18 cellular contexts compared by ENCODE assay signal in the genomic region with DNA sequence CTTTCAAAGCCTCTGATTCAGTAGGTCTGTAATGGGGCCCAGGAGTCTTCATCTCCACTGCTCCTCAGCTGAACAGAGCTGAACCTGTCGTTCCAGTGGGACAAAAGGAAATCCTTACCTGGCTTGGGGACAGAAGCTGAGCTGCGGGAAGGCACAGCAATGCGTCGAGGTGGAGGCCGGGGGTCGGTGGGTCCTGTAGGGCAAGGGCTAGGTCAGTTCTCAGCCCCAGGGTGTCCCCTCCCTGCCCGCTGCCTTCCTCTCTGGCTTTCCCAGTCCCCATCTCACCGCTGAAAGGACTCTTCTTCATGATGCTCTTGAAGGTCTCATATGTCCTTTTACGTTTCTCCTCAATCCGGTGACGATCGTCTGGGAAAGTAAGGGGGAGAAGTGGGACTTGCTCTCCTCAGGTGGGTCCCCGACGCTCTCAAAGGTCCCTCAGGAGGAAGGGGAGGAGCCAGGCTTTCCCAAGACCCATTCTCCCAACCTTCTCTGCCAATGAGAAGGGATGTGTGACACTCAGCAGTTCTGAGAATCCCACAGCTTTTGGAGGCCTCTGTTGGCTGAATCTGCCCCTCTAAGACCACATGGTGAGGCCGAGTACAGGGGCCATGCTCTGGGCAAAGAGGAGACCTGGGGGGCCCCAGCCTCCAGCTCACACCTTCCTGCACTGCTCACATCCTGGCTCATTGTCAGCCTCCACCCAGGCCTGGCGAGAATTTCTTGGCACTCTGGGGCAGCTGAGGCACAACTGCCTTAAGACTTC. TPM values are rescaled to one million over a fixed set of nuclear protein-coding genes. Genes with fewer than 3 reads are reported as not detected.
DNase-seq lines count a peak whose midpoint lies in the region; TF ChIP-seq lines count a peak whose summit lies in the region.
"Had no signal": no experiment of that assay in that cellular context is flagged by ENCODE, and none has a peak within 500 bp of the region (broad histone marks: within the 10 kb centered on the region; RNA-seq: fewer than 3 reads in every experiment).

No MANE protein-coding gene starts in this region.

- H3K4me1 Mint-ChIP-seq in activated naive CD8-positive, alpha-beta T cell (ENCODE audit: low read depth): peaks cover 72% of the 10 kb centered on the region

- peaks cover 50% of the 10 kb centered on the region for H4K20me1 ChIP-seq in BLaER1

- H3K27ac ChIP-seq in BLaER1 (0 out of 2 replicates have a peak overlapping the region, but pooled peaks have one; percentile 35), brain microvascular endothelial cell (no peak overlapping the region)
- H3K27ac ChIP-seq: uterus had no signal

- H3K4me2 ChIP-seq in BLaER1: no peak overlapping the region

- no peaks in the 10 kb centered on the region for H3K9me3 ChIP-seq in BLaER1
- H3K9me3 ChIP-seq: gastroesophageal sphincter, uterus had no signal

- H3K27me3 ChIP-seq in BLaER1 (no peaks in the 10 kb centered on the region), brain microvascular endothelial cell (replicated peaks) (no peaks in the 10 kb centered on the region)
- H3K27me3 ChIP-seq: gastroesophageal sphincter, uterus had no signal

- no peaks in the 10 kb centered on the region for H3K9me3 Mint-ChIP-seq in activated naive CD8-positive, alpha-beta T cell (ENCODE audit: low read depth)
- H3K9me3 Mint-ChIP-seq: activated naive CD4-positive, alpha-beta T cell treated with anti-CD3 and anti-CD28 coated beads, Interleukin-2, amount 50 U/mL, for 24 hours had no signal

- H3K4me3 ChIP-seq in BLaER1: no peak overlapping the region
- no peak overlapping the region for H3K4me3 ChIP-seq in brain microvascular endothelial cell (ENCODE audit: low read depth, low read length)
- H3K4me3 ChIP-seq: gastroesophageal sphincter, uterus had no signal

- H3K4me1 ChIP-seq in BLaER1: peaks cover 44% of the 10 kb centered on the region

- in situ Hi-C loops in brain microvascular endothelial cell (cut with HindIII; ENCODE audit: low pct_ligation_motif_present, low sequenced_read_pairs) (no loop called here), ACHN (cut with HindIII; ENCODE audit: low pct_ligation_motif_present, low pct_unique_long_range_greater_than_20kb, low sequenced_read_pairs) (no loop called here)

- H3K27ac Mint-ChIP-seq in activated naive CD8-positive, alpha-beta T cell: peak overlapping the region; percentile 62

- peak overlapping the region; percentile 57; the same call in 1 of the 2 replicates for H3K9ac ChIP-seq in BLaER1

- H3K36me3 Mint-ChIP-seq in activated naive CD8-positive, alpha-beta T cell: no peaks in the 10 kb centered on the region

- H3K27me3 Mint-ChIP-seq in activated naive CD8-positive, alpha-beta T cell: no peaks in the 10 kb centered on the region
- H3K27me3 Mint-ChIP-seq: activated naive CD4-positive, alpha-beta T cell treated with anti-CD3 and anti-CD28 coated beads, Interleukin-2, amount 50 U/mL, for 24 hours had no signal

- peak; percentile 2 for DNase-seq in D341Med (ENCODE audit: low spot score)
- peak; percentile 9 for DNase-seq in mucosa of gallbladder (ENCODE audit: low spot score)
- DNase-seq in brain microvascular endothelial cell: no peak
- no peak for DNase-seq in NCI-H1694 treated with DMSO at 0.1 percent for 48 hours (lab: John Stamatoyannopoulos, UW)
- DNase-seq in GM10266 (ENCODE audit: extremely low spot score): no peak
- DNase-seq in ACHN: no peak
- DNase-seq: activated CD4-positive, alpha-beta T cell treated with anti-CD3 and anti-CD28 coated beads, Interleukin-2, amount 50 U/mL, for 1 hour; central memory CD4-positive, alpha-beta T cell; DND-41; HCEC 1CT; NCI-H1048; RPMI8226; stimulated activated naive CD4-positive, alpha-beta T cell treated with Interleukin-2 at 50 U/mL for 16 hours had no signal

- peaks cover 88% of the 10 kb centered on the region for H3K36me3 ChIP-seq in BLaER1
- peaks cover 75% of the 10 kb centered on the region for H3K36me3 ChIP-seq in brain microvascular endothelial cell (replicated peaks)
- H3K36me3 ChIP-seq: uterus had no signal

- H3K4me3 Mint-ChIP-seq in activated naive CD8-positive, alpha-beta T cell: peak overlapping the region; percentile 30
- H3K4me3 Mint-ChIP-seq: activated naive CD4-positive, alpha-beta T cell treated with anti-CD3 and anti-CD28 coated beads, Interleukin-2, amount 50 U/mL, for 24 hours had no signal

- TF ChIP-seq CTCF in brain microvascular endothelial cell (IDR thresholded peaks at IDR 0.05; ENCODE audit: low read depth, low read length, missing control alignments) (no peak), GM10266 (IDR thresholded peaks at IDR 0.05; ENCODE audit: control insufficient read depth, insufficient read depth, low read depth, missing control alignments) (no peak)

RNA-seq across cellular contexts. Expression of gene RELA, which starts 7.0 kb away (rescaled TPM):
- total RNA-seq in mucosa of gallbladder: 84.2 TPM

RNA-seq across cellular contexts. Expression of gene SIPA1, which starts 17.9 kb away (rescaled TPM):
- total RNA-seq in mucosa of gallbladder: 74.7 TPM

RNA-seq across cellular contexts. Expression of gene PCNX3, which starts 40.2 kb away (rescaled TPM):
- 52.5 TPM for total RNA-seq in mucosa of gallbladder

RNA-seq across cellular contexts. Expression of gene MAP3K11, which starts 41.7 kb away (rescaled TPM):
- 85.6 TPM for total RNA-seq in mucosa of gallbladder

RNA-seq across cellular contexts. Expression of gene KAT5, which starts 56.3 kb away (rescaled TPM):
- total RNA-seq in mucosa of gallbladder: 74.7 TPM

Comparison
In these comparisons a context has a peak if more than half of its experiments do, and no peak if none do; other contexts are left out.
1. DNase-seq: peak in D341Med (single experiment) and mucosa of gallbladder (single experiment); none in brain microvascular endothelial cell (single experiment), NCI-H1694 treated with DMSO at 0.1 percent for 48 hours (single experiment), GM10266 (single experiment) and ACHN (single experiment).